8 cellular contexts compared by ENCODE assay signal in genomic region chr9:34591091-34591910, GRCh38. TPM values are rescaled to one million over a fixed set of nuclear protein-coding genes. Genes with fewer than 3 reads are reported as not detected.
DNase-seq lines count a peak whose midpoint lies in the region; ATAC-seq and TF ChIP-seq lines count a peak whose summit lies in the region.

No MANE protein-coding gene starts in this region.

- H3K4me1 Mint-ChIP-seq in activated T-helper 17 cell treated with anti-CD3 and anti-CD28 coated beads, Interleukin-2, amount 50 U/mL, for 72 hours, result peaks cover 13% of the 10 kb centered on the region
- H3K4me1 Mint-ChIP-seq in natural killer cell treated with Interleukin-12 subunit alpha and Interleukin-12 subunit beta and Interleukin-15 and Interleukin-18, amount 100 ng/mL, for 72 hours (ENCODE audit: low read depth in 2 of 2), result peaks cover 18 to 32% of the 10 kb centered on the region in 2 donors
- peaks cover 48% of the 10 kb centered on the region for H3K4me1 Mint-ChIP-seq in stimulated activated memory B cell treated with anti-CD40 and anti-IgM and Interleukin-4, amounts not matched to agents 10 μg/mL and 1 μg/mL and 100 μg/mL, for 72 hours

- peak; percentile 67 for ATAC-seq in HG03521 (IDR thresholded peaks at IDR 0.05; ENCODE audit: unreplicated experiment)
- peak; percentile 91 for ATAC-seq in Panc1
- ATAC-seq in activated T-helper 17 cell treated with anti-CD3 and anti-CD28 coated beads, Interleukin-2, amount 50 U/mL, for 72 hours (replicated peaks), result peak; percentile 78
- ATAC-seq in natural killer cell treated with Interleukin-12 subunit alpha and Interleukin-12 subunit beta and Interleukin-15 and Interleukin-18, amount 100 ng/mL, for 72 hours, result peak; percentile 81 to 87
- peak; percentile 81 for ATAC-seq in stimulated activated memory B cell treated with anti-CD40 and anti-IgM and Interleukin-4, amounts not matched to agents 10 μg/mL and 1 μg/mL and 100 μg/mL, for 72 hours
- no peak for ATAC-seq in GM18502 (IDR thresholded peaks at IDR 0.05; ENCODE audit: poor library complexity, unreplicated experiment)

- no peaks in the 10 kb centered on the region for H3K9me3 Mint-ChIP-seq in activated T-helper 17 cell treated with anti-CD3 and anti-CD28 coated beads, Interleukin-2, amount 50 U/mL, for 72 hours
- no peaks in the 10 kb centered on the region for H3K9me3 Mint-ChIP-seq in natural killer cell treated with Interleukin-12 subunit alpha and Interleukin-12 subunit beta and Interleukin-15 and Interleukin-18, amount 100 ng/mL, for 72 hours
- H3K9me3 Mint-ChIP-seq in stimulated activated memory B cell treated with anti-CD40 and anti-IgM and Interleukin-4, amounts not matched to agents 10 μg/mL and 1 μg/mL and 100 μg/mL, for 72 hours, result no peaks in the 10 kb centered on the region

- H3K36me3 Mint-ChIP-seq in activated T-helper 17 cell treated with anti-CD3 and anti-CD28 coated beads, Interleukin-2, amount 50 U/mL, for 72 hours (ENCODE audit: low read depth), result peaks cover 7% of the 10 kb centered on the region
- no peaks in the 10 kb centered on the region for H3K36me3 Mint-ChIP-seq in natural killer cell treated with Interleukin-12 subunit alpha and Interleukin-12 subunit beta and Interleukin-15 and Interleukin-18, amount 100 ng/mL, for 72 hours
- H3K36me3 Mint-ChIP-seq in stimulated activated memory B cell treated with anti-CD40 and anti-IgM and Interleukin-4, amounts not matched to agents 10 μg/mL and 1 μg/mL and 100 μg/mL, for 72 hours, result no peaks in the 10 kb centered on the region

- no peak overlapping the region for H3K27ac Mint-ChIP-seq in activated T-helper 17 cell treated with anti-CD3 and anti-CD28 coated beads, Interleukin-2, amount 50 U/mL, for 72 hours
- H3K27ac Mint-ChIP-seq in natural killer cell treated with Interleukin-12 subunit alpha and Interleukin-12 subunit beta and Interleukin-15 and Interleukin-18, amount 100 ng/mL, for 72 hours, result no peak overlapping the region
- no peak overlapping the region for H3K27ac Mint-ChIP-seq in stimulated activated memory B cell treated with anti-CD40 and anti-IgM and Interleukin-4, amounts not matched to agents 10 μg/mL and 1 μg/mL and 100 μg/mL, for 72 hours

- TF ChIP-seq CTCF in GM12864 (IDR thresholded peaks at IDR 0.05; ENCODE audit: low read depth, low read length, missing control alignments), result peak; percentile 94
- no peak for TF ChIP-seq CTCF in Panc1 (IDR thresholded peaks at IDR 0.05)

- H3K4me3 ChIP-seq in GM12864 (ENCODE audit: low read depth, low read length) (no peak overlapping the region), Panc1 (ENCODE audit: low read depth in 2 of 2, low read length in 2 of 2) (peak overlapping the region in 1 of 2 experiments; percentile 17; a peak in 1 of 4 replicates)

- in situ Hi-C loops in Panc1 (cut with HindIII; ENCODE audit: low pct_unique_long_range_greater_than_20kb, low sequenced_read_pairs), result no loop called here

- H3K4me3 Mint-ChIP-seq in activated T-helper 17 cell treated with anti-CD3 and anti-CD28 coated beads, Interleukin-2, amount 50 U/mL, for 72 hours, result peak overlapping the region; percentile 68
- H3K4me3 Mint-ChIP-seq in natural killer cell treated with Interleukin-12 subunit alpha and Interleukin-12 subunit beta and Interleukin-15 and Interleukin-18, amount 100 ng/mL, for 72 hours, result peak overlapping the region; percentile 63
- peak overlapping the region; percentile 79 for H3K4me3 Mint-ChIP-seq in stimulated activated memory B cell treated with anti-CD40 and anti-IgM and Interleukin-4, amounts not matched to agents 10 μg/mL and 1 μg/mL and 100 μg/mL, for 72 hours

- DNase-seq in GM12864 (ENCODE audit: low read depth) (no peak), Panc1 (ENCODE audit: low read depth, low spot score) (peak; percentile 33), fibroblast of peridontal ligament (ENCODE audit: extremely low read depth) (peak; percentile 66)
- peak; percentile 84 for DNase-seq in natural killer cell treated with Interleukin-12 subunit alpha and Interleukin-12 subunit beta and Interleukin-15 and Interleukin-18, amount 100 ng/mL, for 72 hours (ENCODE audit: low spot score)

- no peaks in the 10 kb centered on the region for H3K9me3 ChIP-seq in Panc1 (ENCODE audit: control insufficient read depth, insufficient read depth, low read depth, low read length)

- peaks cover 10% of the 10 kb centered on the region for H3K4me1 ChIP-seq in Panc1 (ENCODE audit: control insufficient read depth, insufficient read depth, low read length)

- no peaks in the 10 kb centered on the region for H3K36me3 ChIP-seq in Panc1 (ENCODE audit: control insufficient read depth, insufficient read depth, low read length)

- POLR2A ChIA-PET in Panc1 (lab: Charles Lee), result no interaction called here

- no peak overlapping the region for H3K27ac ChIP-seq in Panc1 (ENCODE audit: low read length)

- intact Hi-C loops in Panc1 (cut with micrococcal nuclease; ENCODE audit: unreplicated experiment), result loop anchor here (1.0 kb wide), 2 partner anchors 43 to 154 kb away; no protein-coding TSS in a partner anchor

- H3K27me3 ChIP-seq in Panc1 (ENCODE audit: control insufficient read depth, insufficient read depth, low read length), result peaks cover 6% of the 10 kb centered on the region

- peaks cover 53% of the 10 kb centered on the region for H3K27me3 Mint-ChIP-seq in activated T-helper 17 cell treated with anti-CD3 and anti-CD28 coated beads, Interleukin-2, amount 50 U/mL, for 72 hours
- peaks cover 56 to 59% of the 10 kb centered on the region in 2 donors for H3K27me3 Mint-ChIP-seq in natural killer cell treated with Interleukin-12 subunit alpha and Interleukin-12 subunit beta and Interleukin-15 and Interleukin-18, amount 100 ng/mL, for 72 hours
- peaks cover 68% of the 10 kb centered on the region for H3K27me3 Mint-ChIP-seq in stimulated activated memory B cell treated with anti-CD40 and anti-IgM and Interleukin-4, amounts not matched to agents 10 μg/mL and 1 μg/mL and 100 μg/mL, for 72 hours

- CTCF ChIA-PET in Panc1 (lab: Charles Lee), result interaction anchor here (0.6 to 2.7 kb wide), 15 partner anchors 11 to 187 kb away, joined by 3 to 24 read pairs (median 5); no protein-coding TSS in a partner anchor

- no TSS peak for BruUV-seq in Panc1 (replicated peaks; lab: Mats Ljungman, UMichigan)

RNA-seq across cellular contexts. Expression of gene CNTFR, which starts 1.8 kb away (rescaled TPM):
- 2.7 TPM for total RNA-seq in Panc1 (2021; ENCODE audit: unreplicated experiment)
- 2.1 TPM for polyA plus RNA-seq in Panc1 (2012; ENCODE audit: insufficient read length)
- total RNA-seq in activated T-helper 17 cell treated with anti-CD3 and anti-CD28 coated beads, Interleukin-2, amount 50 U/mL, for 72 hours, result not detected
- not detected for total RNA-seq in natural killer cell treated with Interleukin-12 subunit alpha and Interleukin-12 subunit beta and Interleukin-15 and Interleukin-18, amount 100 ng/mL, for 72 hours

RNA-seq across cellular contexts. Expression of gene RPP25L, which starts 20.6 kb away (rescaled TPM):
- 30.4 TPM for total RNA-seq in Panc1 (2021; ENCODE audit: unreplicated experiment)
- 41.8 TPM for polyA plus RNA-seq in Panc1 (2012; ENCODE audit: insufficient read length)
- total RNA-seq in activated T-helper 17 cell treated with anti-CD3 and anti-CD28 coated beads, Interleukin-2, amount 50 U/mL, for 72 hours, result 10 to 100 TPM; 21.3 to 25.8 TPM
- 10 to 100 TPM; 22.7 to 23.1 TPM for total RNA-seq in natural killer cell treated with Interleukin-12 subunit alpha and Interleukin-12 subunit beta and Interleukin-15 and Interleukin-18, amount 100 ng/mL, for 72 hours

RNA-seq across cellular contexts. Expression of gene DCTN3, which starts 29.0 kb away (rescaled TPM):
- total RNA-seq in Panc1 (2021; ENCODE audit: unreplicated experiment), result 110 TPM
- 122 TPM for polyA plus RNA-seq in Panc1 (2012; ENCODE audit: insufficient read length)
- 10 to 100 TPM; 78.4 to 96.4 TPM for total RNA-seq in activated T-helper 17 cell treated with anti-CD3 and anti-CD28 coated beads, Interleukin-2, amount 50 U/mL, for 72 hours
- total RNA-seq in natural killer cell treated with Interleukin-12 subunit alpha and Interleukin-12 subunit beta and Interleukin-15 and Interleukin-18, amount 100 ng/mL, for 72 hours, result 100 to 1,000 TPM in 1 of 2 donors, 10 to 100 TPM in 1; 79.8 to 141 TPM

RNA-seq across cellular contexts. Expression of gene ARID3C, which starts 37.6 kb away (rescaled TPM):
- 0.33 TPM for total RNA-seq in Panc1 (2021; ENCODE audit: unreplicated experiment)
- polyA plus RNA-seq in Panc1 (2012; ENCODE audit: insufficient read length), result 0.16 TPM
- total RNA-seq in activated T-helper 17 cell treated with anti-CD3 and anti-CD28 coated beads, Interleukin-2, amount 50 U/mL, for 72 hours, result under 1 TPM; 0.17 to 0.42 TPM
- total RNA-seq in natural killer cell treated with Interleukin-12 subunit alpha and Interleukin-12 subunit beta and Interleukin-15 and Interleukin-18, amount 100 ng/mL, for 72 hours, result under 1 TPM in 1 of 2 donors, not detected in 1; 0.31 TPM

RNA-seq across cellular contexts. Expression of gene SIGMAR1, which starts 46.3 kb away (rescaled TPM):
- 131 TPM for total RNA-seq in Panc1 (2021; ENCODE audit: unreplicated experiment)
- 186 TPM for polyA plus RNA-seq in Panc1 (2012; ENCODE audit: insufficient read length)
- 10 to 100 TPM; 42.6 to 75.3 TPM for total RNA-seq in activated T-helper 17 cell treated with anti-CD3 and anti-CD28 coated beads, Interleukin-2, amount 50 U/mL, for 72 hours
- 100 to 1,000 TPM in 1 of 2 donors, 10 to 100 TPM in 1; 45.6 to 109 TPM for total RNA-seq in natural killer cell treated with Interleukin-12 subunit alpha and Interleukin-12 subunit beta and Interleukin-15 and Interleukin-18, amount 100 ng/mL, for 72 hours
